Comparison of ENCODE assay signal across 8 cellular contexts in genomic region chr20:35663813-35664543, GRCh38. TPM values are rescaled to one million over a fixed set of nuclear protein-coding genes. Genes with fewer than 3 reads are reported as not detected.
DNase-seq lines count a peak whose midpoint lies in the region; ATAC-seq lines count a peak whose summit lies in the region.

No MANE protein-coding gene starts in this region.

- H2BK120ac ChIP-seq in mesenchymal stem cell (ENCODE audit: low read depth, low read length), result peak overlapping the region; percentile 21

- no peaks in the 10 kb centered on the region for H3K79me1 ChIP-seq in mesenchymal stem cell (replicated peaks; ENCODE audit: low read length, poor library complexity, severe bottlenecking)

- H3K4ac ChIP-seq in mesenchymal stem cell (ENCODE audit: low read depth in 1 of 2, low read length in 2 of 2), result peak overlapping the region; percentile 18 to 96

- H3K27ac ChIP-seq in mesenchymal stem cell (ENCODE audit: low read length, poor library complexity, severe bottlenecking), result peak overlapping the region; percentile 41

- peak overlapping the region; percentile 29 to 100 for H3K18ac ChIP-seq in mesenchymal stem cell (ENCODE audit: low read depth in 1 of 2, low read length in 2 of 2)

- H3K27me3 ChIP-seq in mesenchymal stem cell (ENCODE audit: control insufficient read depth in 1 of 2, insufficient read depth in 1 of 2, low read length in 2 of 2), result no peaks in the 10 kb centered on the region

- peak overlapping the region; percentile 16 for H2AK5ac ChIP-seq in mesenchymal stem cell (ENCODE audit: low read length, severe bottlenecking)

- peaks cover 40% of the 10 kb centered on the region for H3K4me1 Mint-ChIP-seq in dendritic cell treated with granulocyte-macrophage colony-stimulating factor and Interleukin-4, amounts not matched to agents 40 ng/mL and 50 ng/mL, for 4 days (ENCODE audit: low read depth)

- under 1% methylated on average over 25 of the region's 25 CpGs for WGBS in mesenchymal stem cell

- peak overlapping the region; percentile 83 to 95 for H3K4me3 ChIP-seq in mesenchymal stem cell (ENCODE audit: insufficient read depth in 1 of 2, low read depth in 1 of 2, low read length in 2 of 2)

- peak overlapping the region; percentile 66 for H2AFZ ChIP-seq in mesenchymal stem cell (ENCODE audit: low read depth, low read length)

- H2BK5ac ChIP-seq in mesenchymal stem cell (ENCODE audit: low read depth, low read length, poor library complexity, severe bottlenecking), result peak overlapping the region; percentile 36

- H3K36me3 ChIP-seq in mesenchymal stem cell (ENCODE audit: control insufficient read depth in 1 of 2, insufficient read depth in 2 of 2, low read depth in 1 of 2, low read length in 2 of 2), result peaks cover 7 to 10% of the 10 kb centered on the region in 2 experiments

- intact Hi-C loops in dendritic cell treated with granulocyte-macrophage colony-stimulating factor and Interleukin-4, amounts not matched to agents 40 ng/mL and 50 ng/mL, for 4 days (cut with micrococcal nuclease), result loop anchor here (1.0 kb wide), 1 partner anchor 48 kb away; no protein-coding TSS in a partner anchor

- peak overlapping the region; percentile 71 for H2BK15ac ChIP-seq in mesenchymal stem cell (ENCODE audit: low read depth, poor library complexity, severe bottlenecking)

- H4K91ac ChIP-seq in mesenchymal stem cell (ENCODE audit: low read length), result peak overlapping the region; percentile 40

- peak overlapping the region; percentile 74 for H4K8ac ChIP-seq in mesenchymal stem cell (ENCODE audit: low read length)

- H3K27ac Mint-ChIP-seq in dendritic cell treated with granulocyte-macrophage colony-stimulating factor and Interleukin-4, amounts not matched to agents 40 ng/mL and 50 ng/mL, for 4 days, result peak overlapping the region; percentile 99

- peaks cover 24% of the 10 kb centered on the region for H3K36me3 Mint-ChIP-seq in dendritic cell treated with granulocyte-macrophage colony-stimulating factor and Interleukin-4, amounts not matched to agents 40 ng/mL and 50 ng/mL, for 4 days (ENCODE audit: low read depth)

- peak overlapping the region in 1 of 2 experiments; percentile 76 for H2BK12ac ChIP-seq in mesenchymal stem cell (ENCODE audit: low read length in 2 of 2)

- H3K9me3 ChIP-seq in mesenchymal stem cell (ENCODE audit: control insufficient read depth, low read length), result no peaks in the 10 kb centered on the region

- no peaks in the 10 kb centered on the region for H3K9me3 Mint-ChIP-seq in dendritic cell treated with granulocyte-macrophage colony-stimulating factor and Interleukin-4, amounts not matched to agents 40 ng/mL and 50 ng/mL, for 4 days

- peak overlapping the region; percentile 3 to 97 for H3K23ac ChIP-seq in mesenchymal stem cell (ENCODE audit: low read length in 2 of 2)

- H3K4me2 ChIP-seq in mesenchymal stem cell (ENCODE audit: low read length, poor library complexity, severe bottlenecking), result peak overlapping the region; percentile 97

- peak overlapping the region; percentile 98 for H3K9ac ChIP-seq in mesenchymal stem cell (ENCODE audit: low read length)

- peak overlapping the region; percentile 51 to 97 for H3K14ac ChIP-seq in mesenchymal stem cell (ENCODE audit: low read length in 2 of 2)

- H3K27me3 Mint-ChIP-seq in dendritic cell treated with granulocyte-macrophage colony-stimulating factor and Interleukin-4, amounts not matched to agents 40 ng/mL and 50 ng/mL, for 4 days, result no peaks in the 10 kb centered on the region

- DNase-seq in NCI-H2107 treated with DMSO at 0.1 percent for 48 hours (lab: John Stamatoyannopoulos, UW; ENCODE audit: unreplicated experiment) (peak; percentile 13), NCI-H2107 (lab: John Stamatoyannopoulos, UW) (no peak), NCI-H226 (peak; percentile 8), mesenchymal stem cell (peak; percentile 55)
- peak; percentile 42 to 47 for DNase-seq in activated CD4-positive, alpha-beta T cell treated with anti-CD3 and anti-CD28 coated beads, Interleukin-2, amount 50 U/mL, for 24 hours (ENCODE audit: low read depth in 1 of 2, low spot score in 1 of 2)
- peak; percentile 31 to 43 for DNase-seq in stimulated activated CD8-positive, alpha-beta memory T cell treated with anti-CD3 and anti-CD28 coated beads, Interleukin-15, amount 100 ng/mL, for 4 hours (ENCODE audit: low read depth in 2 of 2)

- peak; percentile 30 for ATAC-seq in HG02870 (IDR thresholded peaks at IDR 0.05; ENCODE audit: unreplicated experiment)

- peaks cover 3% of the 10 kb centered on the region for H3K4me1 ChIP-seq in mesenchymal stem cell (ENCODE audit: control insufficient read depth, insufficient read depth, low read depth, low read length)

- H3K4me3 Mint-ChIP-seq in dendritic cell treated with granulocyte-macrophage colony-stimulating factor and Interleukin-4, amounts not matched to agents 40 ng/mL and 50 ng/mL, for 4 days, result peak overlapping the region; percentile 95

RNA-seq across cellular contexts. Expression of gene CPNE1, which starts 0.7 kb away (rescaled TPM):
- polyA plus RNA-seq in mesenchymal stem cell (2013, experiment 1 of 2), result 94.1 TPM
- 94.1 TPM for polyA plus RNA-seq in mesenchymal stem cell (2013, experiment 2 of 2)

RNA-seq across cellular contexts. Expression of gene RBM12, which starts 0.7 kb away (rescaled TPM):
- 68.0 TPM for polyA plus RNA-seq in mesenchymal stem cell (2013, experiment 1 of 2)
- 69.0 TPM for polyA plus RNA-seq in mesenchymal stem cell (2013, experiment 2 of 2)

RNA-seq across cellular contexts. Expression of gene NFS1, which starts 35.2 kb away (rescaled TPM):
- 12.7 TPM for polyA plus RNA-seq in mesenchymal stem cell (2013, experiment 1 of 2)
- 13.6 TPM for polyA plus RNA-seq in mesenchymal stem cell (2013, experiment 2 of 2)

RNA-seq across cellular contexts. Expression of gene ROMO1, which starts 35.2 kb away (rescaled TPM):
- 553 TPM for polyA plus RNA-seq in mesenchymal stem cell (2013, experiment 1 of 2)
- 561 TPM for polyA plus RNA-seq in mesenchymal stem cell (2013, experiment 2 of 2)

RNA-seq across cellular contexts. Expression of gene SPAG4, which starts 48.3 kb away (rescaled TPM):
- 4.6 TPM for polyA plus RNA-seq in mesenchymal stem cell (2013, experiment 1 of 2)
- 4.9 TPM for polyA plus RNA-seq in mesenchymal stem cell (2013, experiment 2 of 2)
